Comparison of ENCODE assay signal across 9 cellular contexts in genomic region chr19:51372649-51373504, GRCh38. TPM values are rescaled to one million over a fixed set of nuclear protein-coding genes. Genes with fewer than 3 reads are reported as not detected.
DNase-seq lines count a peak whose midpoint lies in the region; ATAC-seq and TF ChIP-seq lines count a peak whose summit lies in the region.
"Had no signal": no experiment of that assay in that cellular context is flagged by ENCODE, and none has a peak within 500 bp of the region (broad histone marks: within the 10 kb centered on the region; RNA-seq: fewer than 3 reads in every experiment).

NKG7 (minus strand) TSS chr19:51372654; CDS start chr19:51372535, 119 bp downstream.

- CTCF ChIA-PET in activated naive CD4-positive, alpha-beta T cell treated with anti-CD3 and anti-CD28 coated beads for 36 hours (lab: Charles Lee) = interaction anchor here (0.7 to 1.2 kb wide), 3 partner anchors 22 to 67 kb away, joined by 3 read pairs; no protein-coding TSS in a partner anchor

- in situ Hi-C loops in GM13976 (cut with MboI; ENCODE audit: low sequenced_read_pairs, unreplicated experiment) = no loop called here

- H3K4me3 Mint-ChIP-seq in activated naive CD4-positive, alpha-beta T cell treated with anti-CD3 and anti-CD28 coated beads for 36 hours = peak within 1 kb of the TSS; percentile 60

- peak within 1 kb of the TSS; percentile 88 for H3K27ac Mint-ChIP-seq in activated naive CD4-positive, alpha-beta T cell treated with anti-CD3 and anti-CD28 coated beads for 36 hours

- TF ChIP-seq CTCF in GM13976 (IDR thresholded peaks at IDR 0.05; ENCODE audit: borderline replicate concordance, control extremely low read depth, extremely low read depth, insufficient read depth, missing control alignments) = no peak

- H3K9me3 Mint-ChIP-seq in activated naive CD4-positive, alpha-beta T cell treated with anti-CD3 and anti-CD28 coated beads for 36 hours = peaks cover 3% of the 10 kb centered on the region

- H3K4me1 Mint-ChIP-seq in activated naive CD4-positive, alpha-beta T cell treated with anti-CD3 and anti-CD28 coated beads for 36 hours (ENCODE audit: low read depth) = peaks cover 73% of the 10 kb centered on the region

- ATAC-seq in esophagus mucosa = no peak
- no peak for ATAC-seq in HG02840 (IDR thresholded peaks at IDR 0.05; ENCODE audit: low FRiP score, unreplicated experiment)

- DNase-seq in GM13976 (ENCODE audit: low spot score) (peak; percentile 79), SIG-M5 treated with dmso at 0.1 percent for 504 hours (lab: John Stamatoyannopoulos, UW; ENCODE audit: unreplicated experiment) (peak; percentile 96), dedifferentiated amniotic fluid mesenchymal stem cell (ENCODE audit: extremely low spot score) (no peak), NCI-H1417 (lab: John Stamatoyannopoulos, UW) (no peak)
- peak; percentile 87 for DNase-seq in activated naive CD4-positive, alpha-beta T cell treated with anti-CD3 and anti-CD28 coated beads for 36 hours
- DNase-seq in stimulated activated CD4-positive, alpha-beta T cell treated with anti-CD3 and anti-CD28 coated beads, Interleukin-4, amount 100 ng/mL, for 1 hour = peak; percentile 58
- DNase-seq: RPMI8226 had no signal

- H3K27me3 Mint-ChIP-seq in activated naive CD4-positive, alpha-beta T cell treated with anti-CD3 and anti-CD28 coated beads for 36 hours (ENCODE audit: low read depth) = no peaks in the 10 kb centered on the region

- H3K36me3 Mint-ChIP-seq in activated naive CD4-positive, alpha-beta T cell treated with anti-CD3 and anti-CD28 coated beads for 36 hours (ENCODE audit: low read depth) = no peaks in the 10 kb centered on the region

- intact Hi-C loops in activated naive CD4-positive, alpha-beta T cell treated with anti-CD3 and anti-CD28 coated beads for 36 hours (cut with micrococcal nuclease) = loop anchor here (1.0 kb wide), 1 partner anchor 21 kb away; no protein-coding TSS in a partner anchor

RNA-seq across cellular contexts. Expression of gene NKG7, which starts in this region (rescaled TPM):
- 10 to 100 TPM; 16.3 to 17.5 TPM for total RNA-seq in activated naive CD4-positive, alpha-beta T cell treated with anti-CD3 and anti-CD28 coated beads for 36 hours
- not detected for total RNA-seq in esophagus mucosa

Comparison
In these comparisons a context has a peak if more than half of its experiments do, and no peak if none do; other contexts are left out.
1. RNA of gene NKG7 (total RNA-seq): 16.3 to 17.5 TPM in activated naive CD4-positive, alpha-beta T cell treated with anti-CD3 and anti-CD28 coated beads for 36 hours; not detected in esophagus mucosa (single experiment); every median in the first group is over 10 times any median in the second.
2. DNase-seq: peak in GM13976 (single experiment), SIG-M5 treated with dmso at 0.1 percent for 504 hours (single experiment), activated naive CD4-positive, alpha-beta T cell treated with anti-CD3 and anti-CD28 coated beads for 36 hours (single experiment) and stimulated activated CD4-positive, alpha-beta T cell treated with anti-CD3 and anti-CD28 coated beads, Interleukin-4, amount 100 ng/mL, for 1 hour (single experiment); none in dedifferentiated amniotic fluid mesenchymal stem cell (single experiment) and NCI-H1417 (0 of 3).